In genomic region chr6:74568851-74569250, GRCh38 we compare ENCODE assay signal across 21 cellular contexts.
DNase-seq lines count a peak whose midpoint lies in the region; ATAC-seq and TF ChIP-seq lines count a peak whose summit lies in the region.
"Had no signal": no experiment of that assay in that cellular context is flagged by ENCODE, and none has a peak within 500 bp of the region (broad histone marks: within the 10 kb centered on the region; RNA-seq: fewer than 3 reads in every experiment).

No MANE protein-coding gene starts in this region.

- H3K4me3 ChIP-seq in AG10803 (ENCODE audit: low read length) (no peak overlapping the region), fibroblast of pulmonary artery (replicated peaks; ENCODE audit: low read depth, low read length) (no peak overlapping the region)
- H3K4me3 ChIP-seq: BLaER1, GM12878, GM23248 had no signal

- H3K36me3 Mint-ChIP-seq in chondrocyte (ENCODE audit: low read depth): peaks cover 2% of the 10 kb centered on the region
- no peaks in the 10 kb centered on the region for H3K36me3 Mint-ChIP-seq in stimulated activated naive B cell treated with anti-CD40 and anti-IgM and Interleukin-4, amounts not matched to agents 10 μg/mL and 1 μg/mL and 100 μg/mL, for 72 hours
- H3K36me3 Mint-ChIP-seq: CD4-positive, alpha-beta memory T cell had no signal

- H3K4me3 Mint-ChIP-seq in chondrocyte (ENCODE audit: unreplicated experiment): peak overlapping the region; percentile 40
- no peak overlapping the region for H3K4me3 Mint-ChIP-seq in stimulated activated naive B cell treated with anti-CD40 and anti-IgM and Interleukin-4, amounts not matched to agents 10 μg/mL and 1 μg/mL and 100 μg/mL, for 72 hours
- H3K4me3 Mint-ChIP-seq: CD4-positive, alpha-beta memory T cell had no signal

- no peaks in the 10 kb centered on the region for H3K9me3 Mint-ChIP-seq in chondrocyte (ENCODE audit: low read depth)
- no peaks in the 10 kb centered on the region for H3K9me3 Mint-ChIP-seq in stimulated activated naive B cell treated with anti-CD40 and anti-IgM and Interleukin-4, amounts not matched to agents 10 μg/mL and 1 μg/mL and 100 μg/mL, for 72 hours

- TF ChIP-seq CTCF in AG10803 (conservative IDR thresholded peaks at IDR 0.05; ENCODE audit: low read length) (no peak), chondrocyte (IDR thresholded peaks at IDR 0.05) (no peak), fibroblast of pulmonary artery (IDR thresholded peaks at IDR 0.05; ENCODE audit: low read length, missing control alignments) (no peak)

- DNase-seq in AG10803 (ENCODE audit: low read depth): peak; percentile 24
- no peak for DNase-seq in chondrocyte (ENCODE audit: low spot score)
- peak; percentile 80 for DNase-seq in fibroblast of pulmonary artery (ENCODE audit: low read depth)
- DNase-seq in pulmonary artery endothelial cell (ENCODE audit: low read depth, low spot score): peak; percentile 51
- DNase-seq in GOT3 (lab: John Stamatoyannopoulos, UW): no peak
- no peak for DNase-seq in stimulated activated CD4-positive, alpha-beta T cell treated with anti-CD3 and anti-CD28 coated beads, Interleukin-2, amount 100 ng/mL, for 48 hours
- no peak for DNase-seq in stimulated activated naive B cell treated with anti-CD40 and anti-IgM and Interleukin-4, amounts not matched to agents 10 μg/mL and 1 μg/mL and 100 μg/mL, for 72 hours
- DNase-seq: CD4-positive, alpha-beta memory T cell; DMS153; GM23248; HCEC 1CT; KBM-7; NCI-H1105 treated with DMSO at 0.1 percent for 48 hours; NCI-H1694; NCI-H510A; NCI-H774; OCI-M1; Right ventricle myocardium superior had no signal

- peaks cover 35% of the 10 kb centered on the region for H3K4me1 Mint-ChIP-seq in chondrocyte (ENCODE audit: low read depth)
- no peaks in the 10 kb centered on the region for H3K4me1 Mint-ChIP-seq in stimulated activated naive B cell treated with anti-CD40 and anti-IgM and Interleukin-4, amounts not matched to agents 10 μg/mL and 1 μg/mL and 100 μg/mL, for 72 hours
- H3K4me1 Mint-ChIP-seq: CD4-positive, alpha-beta memory T cell had no signal

- no peaks in the 10 kb centered on the region for H3K27me3 Mint-ChIP-seq in chondrocyte (ENCODE audit: low read depth)
- H3K27me3 Mint-ChIP-seq in stimulated activated naive B cell treated with anti-CD40 and anti-IgM and Interleukin-4, amounts not matched to agents 10 μg/mL and 1 μg/mL and 100 μg/mL, for 72 hours: no peaks in the 10 kb centered on the region
- H3K27me3 Mint-ChIP-seq: CD4-positive, alpha-beta memory T cell had no signal

- peak overlapping the region; percentile 85 for H3K27ac Mint-ChIP-seq in chondrocyte (ENCODE audit: unreplicated experiment)
- H3K27ac Mint-ChIP-seq in stimulated activated naive B cell treated with anti-CD40 and anti-IgM and Interleukin-4, amounts not matched to agents 10 μg/mL and 1 μg/mL and 100 μg/mL, for 72 hours: no peak overlapping the region
- H3K27ac Mint-ChIP-seq: CD4-positive, alpha-beta memory T cell had no signal

- no peak for ATAC-seq in HG02885 (IDR thresholded peaks at IDR 0.05; ENCODE audit: poor library complexity, unreplicated experiment)
- ATAC-seq in stimulated activated naive B cell treated with anti-CD40 and anti-IgM and Interleukin-4, amounts not matched to agents 10 μg/mL and 1 μg/mL and 100 μg/mL, for 72 hours (replicated peaks): no peak
- ATAC-seq: GM12878 had no signal

Comparison
In these comparisons a context has a peak if more than half of its experiments do, and no peak if none do; other contexts are left out.
1. DNase-seq: peak in AG10803 (single experiment), fibroblast of pulmonary artery (single experiment) and pulmonary artery endothelial cell (single experiment); none in chondrocyte (single experiment), GOT3 (single experiment), stimulated activated CD4-positive, alpha-beta T cell treated with anti-CD3 and anti-CD28 coated beads, Interleukin-2, amount 100 ng/mL, for 48 hours (0 of 2) and stimulated activated naive B cell treated with anti-CD40 and anti-IgM and Interleukin-4, amounts not matched to agents 10 μg/mL and 1 μg/mL and 100 μg/mL, for 72 hours (single experiment).